8 cellular contexts compared by ENCODE assay signal in genomic region chr13:26872444-26873173, GRCh38.
DNase-seq lines count a peak whose midpoint lies in the region; ATAC-seq, FAIRE-seq and TF ChIP-seq lines count a peak whose summit lies in the region.

No MANE protein-coding gene starts in this region.

- H3K79me2 ChIP-seq in HepG2 (ENCODE audit: insufficient read depth, low read length), result no peaks in the 10 kb centered on the region

- H3K9ac ChIP-seq in HepG2 (ENCODE audit: insufficient read depth, low read depth, low read length), result no peak overlapping the region

- no peak overlapping the region; the same call in 1 of the 2 replicates for H3K4me2 ChIP-seq in HepG2 (ENCODE audit: low read depth, low read length)

- CTCF ChIA-PET in HepG2 (lab: Yijun Ruan, JAX; ENCODE audit: low intra/inter-chr PET ratio, low total read pairs), result interaction anchor here (1.3 kb wide), 1 partner anchor 165 kb away, joined by 10 read pairs; no protein-coding TSS in a partner anchor

- TF ChIP-seq POLR2A in breast epithelium (IDR thresholded peaks at IDR 0.05) (no peak), HepG2 (IDR thresholded peaks at IDR 0.05; ENCODE audit: insufficient read depth in 1 of 2, low read depth in 2 of 2, low read length in 2 of 2) (no peak)

- no peak overlapping the region for H2AFZ ChIP-seq in HepG2 (ENCODE audit: low read length)

- H3K27ac ChIP-seq in breast epithelium, result no peak overlapping the region
- no peak overlapping the region for H3K27ac ChIP-seq in HepG2 (ENCODE audit: extremely low read length, insufficient read depth, low read length)

- BruUV-seq in HepG2 (replicated peaks; lab: Mats Ljungman, UMichigan), result no TSS peak

- peaks cover 6 to 12% of the 10 kb centered on the region in 2 donors for H3K9me3 ChIP-seq in breast epithelium
- H3K9me3 ChIP-seq in HepG2 (ENCODE audit: low read length), result peaks cover 9% of the 10 kb centered on the region; the same call in 1 of the 2 replicates

- in situ Hi-C loops in HepG2 (cut with HindIII; ENCODE audit: extremely low pct_ligation_motif_present, low pct_unique_long_range_greater_than_20kb), result loop anchor here (5.0 to 25.0 kb wide), 2 partner anchors 165 to 685 kb away; no protein-coding TSS in a partner anchor

- peaks cover 0 to 13% of the 10 kb centered on the region in 2 donors for H3K27me3 ChIP-seq in breast epithelium
- H3K27me3 ChIP-seq in HepG2 (ENCODE audit: control insufficient read depth in 1 of 2, insufficient read depth in 2 of 2, low read length in 2 of 2), result no peaks in the 10 kb centered on the region

- peak; percentile 64 for DNase-seq in ELR (ENCODE audit: low read depth)
- peak; percentile 17 for DNase-seq in LNCaP clone FGC (ENCODE audit: low read depth)
- peak in 4 of 5 donors; percentile 17 to 35 (median 24) for DNase-seq in T-helper 1 cell
- DNase-seq in breast epithelium (ENCODE audit: low spot score in 2 of 2), result no peak
- DNase-seq in HepG2 (ENCODE audit: low spot score), result peak; percentile 31
- DNase-seq in stimulated activated CD8-positive, alpha-beta memory T cell treated with anti-CD3 and anti-CD28 coated beads, Interleukin-12 subunit alpha, Interleukin-12 subunit beta, amount 100 ng/mL, for 24 hours (ENCODE audit: extremely low read depth), result peak; percentile 7

- intact Hi-C loops in breast epithelium (cut with DNase I; ENCODE audit: low total_unique reads), result no loop called here
- intact Hi-C loops in HepG2 (cut with micrococcal nuclease; ENCODE audit: unreplicated experiment), result loop anchor here (1.0 kb wide), 1 partner anchor 165 kb away; no protein-coding TSS in a partner anchor

- TF ChIP-seq CTCF in LNCaP clone FGC (IDR thresholded peaks at IDR 0.05; ENCODE audit: control insufficient read depth, extremely low read depth, insufficient read depth) (peak; percentile 75), breast epithelium (IDR thresholded peaks at IDR 0.05) (peak in 2 of 3 donors; percentile 35 to 46), HepG2 (CRISPR knock-in tag; IDR thresholded peaks at IDR 0.05) (peak; percentile 85)

- no peak overlapping the region for H3K4me3 ChIP-seq in LNCaP clone FGC (ENCODE audit: low read depth, low read length)
- H3K4me3 ChIP-seq in breast epithelium, result no peak overlapping the region
- H3K4me3 ChIP-seq in HepG2 (replicated peaks in 1 of 3; ENCODE audit: insufficient read depth in 1 of 3, low read depth in 2 of 3, low read length in 3 of 3), result no peak overlapping the region

- TF ChIP-seq EP300 in HepG2 (IDR thresholded peaks at IDR 0.05; ENCODE audit: low read depth in 2 of 2, low read length in 2 of 2), result no peak
- no peak for TF ChIP-seq EP300 in HepG2 (CRISPR knock-in tag; IDR thresholded peaks at IDR 0.05; ENCODE audit: borderline replicate concordance)

- ATAC-seq in HepG2 (peak; percentile 96), HG02571 (IDR thresholded peaks at IDR 0.05; ENCODE audit: unreplicated experiment) (no peak), HG03135 (IDR thresholded peaks at IDR 0.05; ENCODE audit: unreplicated experiment) (no peak)

- H4K20me1 ChIP-seq in HepG2 (ENCODE audit: insufficient read depth, low read length), result 0 out of 2 replicates have a peak, but pooled peaks cover 2% of the 10 kb centered on the region

- WGBS in HepG2 (ENCODE audit: low lambda C conversion rate), result 12% methylated on average over 20 of the region's 23 CpGs

- H3K4me1 ChIP-seq in breast epithelium, result no peaks in the 10 kb centered on the region
- H3K4me1 ChIP-seq in HepG2 (ENCODE audit: insufficient read depth, low read length), result no peaks in the 10 kb centered on the region

- POLR2A ChIA-PET in HepG2 (lab: Yijun Ruan, JAX), result no interaction called here

- FAIRE-seq in HepG2 (lab: Jason Lieb, UNC), result peak; percentile 68

- H3K36me3 ChIP-seq in breast epithelium (no peaks in the 10 kb centered on the region), HepG2 (replicated peaks in 1 of 2; ENCODE audit: control insufficient read depth in 1 of 2, insufficient read depth in 2 of 2, low read length in 2 of 2) (no peaks in the 10 kb centered on the region)

- TF ChIP-seq RAD21 in HepG2 (CRISPR knock-in tag; IDR thresholded peaks at IDR 0.05), result peak; percentile 53

TF ChIP-seq in HepG2, 621 proteins besides CTCF, POLR2A, EP300 and RAD21 (continues in another document):
- no peak for TF ChIP-seq KAT7 (CRISPR knock-in tag; IDR thresholded peaks at IDR 0.05; ENCODE audit: borderline replicate concordance)
- TF ChIP-seq ELK4 (CRISPR knock-in tag; IDR thresholded peaks at IDR 0.05; ENCODE audit: borderline replicate concordance), result no peak
- no peak for TF ChIP-seq ZNF354B (CRISPR knock-in tag; IDR thresholded peaks at IDR 0.05)
- no peak for TF ChIP-seq SCMH1 (CRISPR knock-in tag; IDR thresholded peaks at IDR 0.05; ENCODE audit: borderline replicate concordance)
- TF ChIP-seq XRCC5 (optimal IDR thresholded peaks at IDR 0.05; ENCODE audit: low read length), result peak; percentile 45
- no peak for TF ChIP-seq ZBTB43 (CRISPR knock-in tag; conservative IDR thresholded peaks at IDR 0.05)
- no peak for TF ChIP-seq ZNF460 (CRISPR knock-in tag; IDR thresholded peaks at IDR 0.05; ENCODE audit: borderline replicate concordance)
- TF ChIP-seq BORCS8-MEF2B (CRISPR knock-in tag; IDR thresholded peaks at IDR 0.05), result no peak
- no peak for TF ChIP-seq ZSCAN25 (CRISPR knock-in tag; IDR thresholded peaks at IDR 0.05)
- TF ChIP-seq GABPA (IDR thresholded peaks at IDR 0.05; ENCODE audit: low read depth, low read length), result no peak
- TF ChIP-seq GABPA (CRISPR knock-in tag; IDR thresholded peaks at IDR 0.05; ENCODE audit: low read depth), result no peak
- TF ChIP-seq THAP9 (CRISPR knock-in tag; IDR thresholded peaks at IDR 0.05; ENCODE audit: borderline replicate concordance), result no peak
- TF ChIP-seq ZNF704 (CRISPR knock-in tag; IDR thresholded peaks at IDR 0.05; ENCODE audit: borderline replicate concordance), result no peak

Comparison
In these comparisons a context has a peak if more than half of its experiments do, and no peak if none do; other contexts are left out.
1. DNase-seq: peak in ELR (single experiment), LNCaP clone FGC (single experiment), T-helper 1 cell (4 of 5), HepG2 (single experiment) and stimulated activated CD8-positive, alpha-beta memory T cell treated with anti-CD3 and anti-CD28 coated beads, Interleukin-12 subunit alpha, Interleukin-12 subunit beta, amount 100 ng/mL, for 24 hours (single experiment); none in breast epithelium (0 of 2).
2. Peak in every context shown above with its lines, with median percentiles within 50 percentile points of each other: CTCF ChIP-seq.